ENCODE assay signal across 18 cellular contexts in genomic region chr4:105243446-105243845, GRCh38.
DNase-seq lines count a peak whose midpoint lies in the region; ATAC-seq, FAIRE-seq and TF ChIP-seq lines count a peak whose summit lies in the region.
"Had no signal": no experiment of that assay in that cellular context is flagged by ENCODE, and none has a peak within 500 bp of the region (broad histone marks: within the 10 kb centered on the region; RNA-seq: fewer than 3 reads in every experiment).

No MANE protein-coding gene starts in this region.

- no peak for FAIRE-seq in GM12891 (lab: Jason Lieb, UNC)
- FAIRE-seq: GM12892, GM18507 had no signal

- TF ChIP-seq POLR2A in GM12891 (IDR thresholded peaks at IDR 0.05; ENCODE audit: low read depth, low read length), result 0 out of 2 replicates have a peak, but pooled peaks have one; percentile 42

- no peaks in the 10 kb centered on the region for H3K27me3 Mint-ChIP-seq in WTC11 (ENCODE audit: low read depth)
- no peaks in the 10 kb centered on the region for H3K27me3 Mint-ChIP-seq in nephron (ENCODE audit: low read depth)
- H3K27me3 Mint-ChIP-seq: CD4-positive, CD25-positive, alpha-beta regulatory T cell; CD8-positive, alpha-beta memory T cell had no signal

- H3K27ac Mint-ChIP-seq in WTC11, result no peak overlapping the region
- H3K27ac Mint-ChIP-seq in nephron, result peak overlapping the region; percentile 19 to 41 (median 23)

- H3K4me1 Mint-ChIP-seq in WTC11, result no peaks in the 10 kb centered on the region; the same call in 1 of the 2 replicates
- peaks cover 11% of the 10 kb centered on the region for H3K4me1 Mint-ChIP-seq in nephron

- peak; percentile 43; the same call in 1 of the 2 replicates for ATAC-seq in WTC11
- no peak for ATAC-seq in GM21717 (IDR thresholded peaks at IDR 0.05; ENCODE audit: unreplicated experiment)

- no peaks in the 10 kb centered on the region for H3K9me3 Mint-ChIP-seq in WTC11
- peaks cover 2% of the 10 kb centered on the region for H3K9me3 Mint-ChIP-seq in nephron
- H3K9me3 Mint-ChIP-seq: CD4-positive, CD25-positive, alpha-beta regulatory T cell; CD8-positive, alpha-beta memory T cell had no signal

- H3K36me3 Mint-ChIP-seq in WTC11, result no peaks in the 10 kb centered on the region
- H3K36me3 Mint-ChIP-seq in nephron (ENCODE audit: low read depth), result peaks cover 53% of the 10 kb centered on the region

- H3K4me3 Mint-ChIP-seq in WTC11, result no peak overlapping the region
- no peak overlapping the region for H3K4me3 Mint-ChIP-seq in nephron
- H3K4me3 Mint-ChIP-seq: CD4-positive, CD25-positive, alpha-beta regulatory T cell; CD8-positive, alpha-beta memory T cell had no signal

- CTCF ChIA-PET in WTC11 (lab: Charles Lee), result no interaction called here

- no peak for DNase-seq in GM12891 (ENCODE audit: insufficient read length, low spot score)
- no peak for DNase-seq in WTC11 (ENCODE audit: low spot score)
- DNase-seq in stimulated activated CD4-positive, alpha-beta T cell treated with anti-CD3 and anti-CD28 coated beads, Interleukin-15, amount 100 ng/mL, for 24 hours, result no peak
- DNase-seq in NCI-H1092 (lab: John Stamatoyannopoulos, UW), result no peak
- DNase-seq: BE2C; C1 segment of cervical spinal cord; CD4-positive, CD25-positive, alpha-beta regulatory T cell; CD8-positive, alpha-beta memory T cell; COR-L47; DMS 273 treated with DMSO at 0.1 percent for 48 hours; DMS53; DND-41; EL; GOT3 had no signal

- POLR2A ChIA-PET in WTC11 (lab: Charles Lee), result no interaction called here

- TF ChIP-seq CTCF in WTC11 (IDR thresholded peaks at IDR 0.05) (no peak), nephron (IDR thresholded peaks at IDR 0.05; ENCODE audit: unreplicated experiment in 3 of 3) (no peak)

TF ChIP-seq in GM12891, 5 proteins besides CTCF, POLR2A, EP300 and RAD21:
- TF ChIP-seq SPI1 (IDR thresholded peaks at IDR 0.05; ENCODE audit: low read depth, low read length), result no peak
- TF ChIP-seq TAF1 (IDR thresholded peaks at IDR 0.05; ENCODE audit: low read depth, low read length), result no peak
- no peak for TF ChIP-seq PAX5 (IDR thresholded peaks at IDR 0.05; ENCODE audit: insufficient read depth, low read length, severe bottlenecking)
- TF ChIP-seq POU2F2 (IDR thresholded peaks at IDR 0.05; ENCODE audit: low read depth, low read length), result no peak
- TF ChIP-seq POLR2AphosphoS5 (IDR thresholded peaks at IDR 0.05; ENCODE audit: low read depth, low read length), result no peak

TF ChIP-seq in WTC11, 78 proteins besides CTCF, POLR2A, EP300 and RAD21:
- no peak for TF ChIP-seq SP1 (CRISPR knock-in tag; conservative IDR thresholded peaks at IDR 0.05)
- no peak for TF ChIP-seq NR1H2 (CRISPR knock-in tag; IDR thresholded peaks at IDR 0.05)
- TF ChIP-seq ZBTB21 (CRISPR knock-in tag; IDR thresholded peaks at IDR 0.05; ENCODE audit: borderline replicate concordance), result no peak
- no peak for TF ChIP-seq ATF2 (CRISPR knock-in tag; IDR thresholded peaks at IDR 0.05; ENCODE audit: borderline replicate concordance, low read depth)
- TF ChIP-seq HMGXB4 (CRISPR knock-in tag; IDR thresholded peaks at IDR 0.05), result no peak
- TF ChIP-seq ZNF425 (CRISPR knock-in tag; conservative IDR thresholded peaks at IDR 0.05), result no peak
- TF ChIP-seq CREB1 (CRISPR knock-in tag; IDR thresholded peaks at IDR 0.05), result no peak
- TF ChIP-seq PRDM15 (CRISPR knock-in tag; IDR thresholded peaks at IDR 0.05), result no peak
- no peak for TF ChIP-seq ATF3 (CRISPR knock-in tag; conservative IDR thresholded peaks at IDR 0.05)
- no peak for TF ChIP-seq ATF1 (CRISPR knock-in tag; IDR thresholded peaks at IDR 0.05)
- TF ChIP-seq TEAD4 (CRISPR knock-in tag; IDR thresholded peaks at IDR 0.05), result no peak
TF ChIP-seq in WTC11: peak in this region for 0.
